In the genomic region with DNA sequence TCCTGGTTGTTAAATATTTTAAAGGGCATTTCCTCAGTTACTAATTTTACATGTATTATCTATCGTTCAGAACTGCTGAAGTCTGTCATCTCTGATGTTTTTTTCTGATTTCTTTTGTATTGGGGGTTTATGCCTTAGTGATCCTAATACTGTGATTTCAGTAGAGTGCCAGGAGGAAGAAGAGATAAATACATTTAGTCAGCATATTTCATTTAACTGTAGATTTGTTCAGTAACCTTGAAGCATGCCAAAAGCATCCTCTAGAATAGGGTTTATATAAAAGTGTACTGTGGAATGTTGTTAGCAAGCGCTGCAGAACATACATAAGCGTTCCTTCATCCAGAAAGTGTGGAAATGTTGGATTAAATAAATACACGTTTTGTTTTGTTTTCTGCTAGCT, we compare ENCODE assay signal across 7 cellular contexts.
"Had no signal": no experiment of that assay in that cellular context is flagged by ENCODE, and none has a peak within 500 bp of the region (broad histone marks: within the 10 kb centered on the region; RNA-seq: fewer than 3 reads in every experiment).

No MANE protein-coding gene starts in this region.

- H3K9ac ChIP-seq: KMS-11 had no signal

- H3K4me2 ChIP-seq: KMS-11 had no signal

- DNase-seq: Karpas-422, Kasumi-1, KBM-7, KG1 had no signal

- FAIRE-seq: HTR-8/SVneo had no signal

- H3K27ac ChIP-seq: HL-60, KMS-11 had no signal
